ENCODE assay signal across 9 cellular contexts in the genomic region with DNA sequence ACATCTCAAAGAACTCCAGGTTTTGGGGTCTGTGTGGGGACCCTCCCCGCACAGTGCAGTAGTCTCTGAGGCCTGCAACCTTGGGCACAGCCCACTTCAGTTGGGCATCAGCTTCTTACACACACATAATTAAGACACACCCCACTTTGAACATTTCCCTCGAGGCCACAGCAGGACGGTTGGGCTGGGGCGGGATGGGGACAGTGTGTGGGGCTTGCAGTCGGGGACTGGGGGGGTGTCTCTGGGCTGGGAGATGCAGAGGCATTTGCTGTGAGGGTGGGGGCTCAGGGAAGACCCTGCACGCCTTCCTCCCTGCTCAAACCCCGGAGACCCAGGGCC. TPM values are rescaled to one million over a fixed set of nuclear protein-coding genes. Genes with fewer than 3 reads are reported as not detected.
DNase-seq lines count a peak whose midpoint lies in the region; ATAC-seq and TF ChIP-seq lines count a peak whose summit lies in the region.
"Had no signal": no experiment of that assay in that cellular context is flagged by ENCODE, and none has a peak within 500 bp of the region (broad histone marks: within the 10 kb centered on the region; RNA-seq: fewer than 3 reads in every experiment).

No MANE protein-coding gene starts in this region.

- no peaks in the 10 kb centered on the region for H3K27me3 Mint-ChIP-seq in activated naive CD8-positive, alpha-beta T cell treated with anti-CD3 and anti-CD28 coated beads, Interleukin-2, amount 50 U/mL, for 24 hours

- H3K4me3 Mint-ChIP-seq in activated naive CD8-positive, alpha-beta T cell treated with anti-CD3 and anti-CD28 coated beads, Interleukin-2, amount 50 U/mL, for 24 hours, result peak overlapping the region; percentile 89

- 8 to 35% (median 21%) methylated on average over 3 to 7 of the region's 7 CpGs for WGBS in heart left ventricle, 4 donors
- 9 to 12% methylated on average over 7 of the region's 7 CpGs for WGBS in lung, 2 donors
- WGBS in upper lobe of left lung, 2 donors, result 10 to 20% methylated on average over 3 to 6 of the region's 7 CpGs

- H3K36me3 ChIP-seq in heart left ventricle (peaks cover 0 to 18% (median 8%) of the 10 kb centered on the region in 9 donors), lung (ENCODE audit: control insufficient read depth in 2 of 2, insufficient read depth in 2 of 2, low read length in 2 of 2) (peaks cover 0 to 5% of the 10 kb centered on the region in 2 donors), upper lobe of left lung (peaks cover 0 to 8% (median 7%) of the 10 kb centered on the region in 4 donors)

- H3K4me1 ChIP-seq in heart left ventricle (peaks cover 5 to 75% (median 50%) of the 10 kb centered on the region in 12 donors), lung (ENCODE audit: control insufficient read depth in 2 of 2, insufficient read depth in 2 of 2, low read length in 2 of 2) (peaks cover 0 to 32% of the 10 kb centered on the region in 2 donors), upper lobe of left lung (peaks cover 65 to 72% (median 68%) of the 10 kb centered on the region in 4 donors)

- H3K4me3 ChIP-seq in heart left ventricle (peak overlapping the region; percentile 31 to 94 (median 71)), lung (peak overlapping the region; percentile 52), upper lobe of left lung (peak overlapping the region; percentile 8 to 71 (median 62))

- H3K27me3 ChIP-seq in heart left ventricle (peaks cover 0 to 38% (median 0%) of the 10 kb centered on the region in 9 donors), lung (ENCODE audit: control insufficient read depth, insufficient read depth) (no peaks in the 10 kb centered on the region), upper lobe of left lung (peaks cover 0 to 5% (median 1%) of the 10 kb centered on the region in 4 donors)

- ATAC-seq in heart left ventricle, result no peak
- ATAC-seq in Right ventricle myocardium superior (ENCODE audit: poor library complexity), result no peak
- no peak for ATAC-seq in activated naive CD8-positive, alpha-beta T cell treated with anti-CD3 and anti-CD28 coated beads, Interleukin-2, amount 50 U/mL, for 24 hours
- ATAC-seq in lung (ENCODE audit: insufficient read depth, low FRiP score), result no peak
- ATAC-seq in upper lobe of left lung (ENCODE audit: low FRiP score in 2 of 2), result no peak
- ATAC-seq in GM18873 (IDR thresholded peaks at IDR 0.05; ENCODE audit: low FRiP score, unreplicated experiment), result no peak

- intact Hi-C loops in heart left ventricle (cut with DNase I), result loop anchor here in 6 of 10 donors (5.0 kb wide), 5 partner anchors 33 to 112 kb away; a partner anchor contains a TSS
- intact Hi-C loops in Right ventricle myocardium superior (cut with DNase I), result no loop called here

- TF ChIP-seq CTCF in heart left ventricle (IDR thresholded peaks at IDR 0.05) (no peak), lung (IDR thresholded peaks at IDR 0.05; ENCODE audit: control extremely low read depth, extremely low read depth) (no peak), upper lobe of left lung (IDR thresholded peaks at IDR 0.05) (no peak)

- TF ChIP-seq EP300 in upper lobe of left lung (IDR thresholded peaks at IDR 0.05), result no peak

- no peak for TF ChIP-seq POLR2A in heart left ventricle (IDR thresholded peaks at IDR 0.05)
- TF ChIP-seq POLR2A in upper lobe of left lung (IDR thresholded peaks at IDR 0.05), result no peak

- DNase-seq in heart left ventricle, result no peak
- DNase-seq in Right ventricle myocardium superior, result no peak
- DNase-seq in activated naive CD8-positive, alpha-beta T cell treated with anti-CD3 and anti-CD28 coated beads, Interleukin-2, amount 50 U/mL, for 24 hours, result peak; percentile 23
- DNase-seq in lung (ENCODE audit: low spot score), result no peak
- DNase-seq in upper lobe of left lung, result no peak
- DNase-seq in DMS153 (lab: John Stamatoyannopoulos, UW), result no peak
- DNase-seq in activated CD8-positive, alpha-beta memory T cell treated with anti-CD3 and anti-CD28 coated beads, Interleukin-2, amount 50 U/mL, for 48 hours, result no peak

- no peaks in the 10 kb centered on the region for H3K9me3 Mint-ChIP-seq in activated naive CD8-positive, alpha-beta T cell treated with anti-CD3 and anti-CD28 coated beads, Interleukin-2, amount 50 U/mL, for 24 hours

- H3K9me3 ChIP-seq in heart left ventricle, result no peaks in the 10 kb centered on the region
- H3K9me3 ChIP-seq in lung (ENCODE audit: control insufficient read depth in 2 of 2, insufficient read depth in 1 of 2, low read length in 1 of 2), result no peaks in the 10 kb centered on the region
- H3K9me3 ChIP-seq in upper lobe of left lung, result no peaks in the 10 kb centered on the region

- peak overlapping the region in 8 of 12 donors; percentile 19 to 84 (median 74) for H3K27ac ChIP-seq in heart left ventricle
- H3K27ac ChIP-seq in lung (ENCODE audit: low read depth in 1 of 2, low read length in 1 of 2), result peak overlapping the region in 1 of 2 donors; percentile 45
- peak overlapping the region; percentile 83 to 96 (median 90) for H3K27ac ChIP-seq in upper lobe of left lung

- peak overlapping the region; percentile 79 for H3K27ac Mint-ChIP-seq in activated naive CD8-positive, alpha-beta T cell treated with anti-CD3 and anti-CD28 coated beads, Interleukin-2, amount 50 U/mL, for 24 hours

- peaks cover 49% of the 10 kb centered on the region for H3K4me1 Mint-ChIP-seq in activated naive CD8-positive, alpha-beta T cell treated with anti-CD3 and anti-CD28 coated beads, Interleukin-2, amount 50 U/mL, for 24 hours

- H3K36me3 Mint-ChIP-seq in activated naive CD8-positive, alpha-beta T cell treated with anti-CD3 and anti-CD28 coated beads, Interleukin-2, amount 50 U/mL, for 24 hours (ENCODE audit: low read depth), result peaks cover 2% of the 10 kb centered on the region

RNA-seq across cellular contexts. Expression of a gene that starts 1.2 kb away (rescaled TPM):
- total RNA-seq in heart left ventricle (10 to 100 TPM in 3 of 9 donors, 1 to 10 TPM in 6; 3.1 to 22.8 (median 7.7) TPM), Right ventricle myocardium superior (4.6 TPM), lung (10 to 100 TPM; 11.5 to 47.6 TPM), upper lobe of left lung (10 to 100 TPM; 30.6 to 62.9 (median 45.2) TPM)
- polyA plus RNA-seq in heart left ventricle (1 to 10 TPM; 5.4 to 5.7 TPM), lung (10 to 100 TPM; 18.9 to 28.6 TPM)

RNA-seq across cellular contexts. Expression of a gene that starts 34.5 kb away (rescaled TPM):
- total RNA-seq in heart left ventricle, result 10 to 100 TPM; 10.9 to 27.8 (median 14.9) TPM
- polyA plus RNA-seq in heart left ventricle, result 10 to 100 TPM; 13.8 to 17.8 TPM
- total RNA-seq in Right ventricle myocardium superior, result 14.7 TPM
- total RNA-seq in lung, result 10 to 100 TPM; 28.7 to 29.4 TPM
- polyA plus RNA-seq in lung, result 10 to 100 TPM; 23.2 to 30.4 TPM
- 10 to 100 TPM; 23.9 to 68.3 (median 31.0) TPM for total RNA-seq in upper lobe of left lung

RNA-seq across cellular contexts. Expression of a gene that starts 38.0 kb away (rescaled TPM):
- total RNA-seq in heart left ventricle, result 10 to 100 TPM in 5 of 9 donors, 1 to 10 TPM in 4; 8.0 to 14.1 (median 10.3) TPM
- 10 to 100 TPM in 1 of 2 donors, 1 to 10 TPM in 1; 5.0 to 10.8 TPM for polyA plus RNA-seq in heart left ventricle
- total RNA-seq in Right ventricle myocardium superior, result 9.9 TPM
- 10 to 100 TPM; 20.9 to 29.0 TPM for total RNA-seq in lung
- 10 to 100 TPM in 1 of 2 donors, 1 to 10 TPM in 1; 8.1 to 11.0 TPM for polyA plus RNA-seq in lung
- total RNA-seq in upper lobe of left lung, result 10 to 100 TPM; 18.0 to 51.3 (median 23.9) TPM

RNA-seq across cellular contexts. Expression of a gene that starts 44.6 kb away (rescaled TPM):
- total RNA-seq in heart left ventricle, result not detected
- polyA plus RNA-seq in heart left ventricle, result not detected
- total RNA-seq in Right ventricle myocardium superior, result not detected
- total RNA-seq in lung, result not detected
- polyA plus RNA-seq in lung, result not detected
- not detected for total RNA-seq in upper lobe of left lung
- total RNA-seq: NCI-H460 had no signal
